ENCODE assay signal across 21 cellular contexts in genomic region chr4:142881331-142881730, GRCh38. TPM values are rescaled to one million over a fixed set of nuclear protein-coding genes. Genes with fewer than 3 reads are reported as not detected.
DNase-seq lines count a peak whose midpoint lies in the region; ATAC-seq, FAIRE-seq and TF ChIP-seq lines count a peak whose summit lies in the region.
"Had no signal": no experiment of that assay in that cellular context is flagged by ENCODE, and none has a peak within 500 bp of the region (broad histone marks: within the 10 kb centered on the region; RNA-seq: fewer than 3 reads in every experiment).

No MANE protein-coding gene starts in this region.

- DNase-seq in HPDE6-E6E7 (ENCODE audit: extremely low spot score) (peak; percentile 26), epithelial cell of esophagus (ENCODE audit: low read depth) (peak; percentile 36), keratinocyte (ENCODE audit: low read depth, low spot score) (no peak), NCI-H1105 (lab: John Stamatoyannopoulos, UW) (no peak)
- DNase-seq: AML-193; Caco-2; Calu3; CD4-positive, alpha-beta T cell; CD8-positive, alpha-beta T cell; DMS79 treated with DMSO at 0.1 percent for 48 hours; GF-D8 had no signal

- no peak overlapping the region for H3K9ac ChIP-seq in keratinocyte (ENCODE audit: control insufficient read depth, extremely low read depth, insufficient read depth, low read length)
- H3K9ac ChIP-seq: BLaER1 treated with 17β-estradiol and CSF1 and Interleukin-3, amounts not matched to agents 10 nM and 100 nM had no signal

- dilution Hi-C loops in keratinocyte (cut with MboI; ENCODE audit: extremely low pct_ligation_motif_present, low sequenced_read_pairs): no loop called here

- TF ChIP-seq CTCF in epithelial cell of esophagus (IDR thresholded peaks at IDR 0.05; ENCODE audit: insufficient read depth, low read depth, low read length, missing control alignments): no peak
- no peak for TF ChIP-seq CTCF in keratinocyte (optimal IDR thresholded peaks at IDR 0.05 in 1 of 3, IDR thresholded peaks at IDR 0.05 in 1 of 3, conservative IDR thresholded peaks at IDR 0.05 in 1 of 3; ENCODE audit: extremely low read depth in 1 of 3, insufficient read depth in 2 of 3, low read length in 3 of 3)

- no peak overlapping the region for H2AFZ ChIP-seq in keratinocyte (ENCODE audit: control insufficient read depth, low read length)

- no peak for ATAC-seq in HG03139 (IDR thresholded peaks at IDR 0.05; ENCODE audit: unreplicated experiment)
- ATAC-seq in GM21390 (IDR thresholded peaks at IDR 0.05; ENCODE audit: unreplicated experiment): no peak
- ATAC-seq: A549; CD8-positive, alpha-beta T cell had no signal

- no peak overlapping the region for H3K27ac ChIP-seq in keratinocyte (ENCODE audit: control insufficient read depth, insufficient read depth, low read length)
- H3K27ac ChIP-seq: 22Rv1; A549; BLaER1 treated with 17β-estradiol and CSF1 and Interleukin-3, amounts not matched to agents 10 nM and 100 nM; C4-2B had no signal

- no peaks in the 10 kb centered on the region for H3K9me3 ChIP-seq in keratinocyte (ENCODE audit: control insufficient read depth, low read depth, low read length)
- H3K9me3 ChIP-seq: A549; BLaER1 treated with 17β-estradiol and CSF1 and Interleukin-3, amounts not matched to agents 10 nM and 100 nM; Caco-2 had no signal

- no peak overlapping the region for H3K4me2 ChIP-seq in keratinocyte (ENCODE audit: control insufficient read depth, extremely low read depth, insufficient read depth, low read depth, low read length)
- H3K4me2 ChIP-seq: A549; BLaER1 treated with 17β-estradiol and CSF1 and Interleukin-3, amounts not matched to agents 10 nM and 100 nM had no signal

- peak; percentile 62 for FAIRE-seq in keratinocyte (lab: Jason Lieb, UNC)
- FAIRE-seq: A549, D721Med, G401.6, GM12891, GM19239 had no signal

- H3K36me3 ChIP-seq in keratinocyte (ENCODE audit: control insufficient read depth in 2 of 2, extremely low read depth in 1 of 2, insufficient read depth in 2 of 2, low read length in 2 of 2): no peaks in the 10 kb centered on the region
- H3K36me3 ChIP-seq: BLaER1 treated with 17β-estradiol and CSF1 and Interleukin-3, amounts not matched to agents 10 nM and 100 nM had no signal

- H4K20me1 ChIP-seq in keratinocyte (ENCODE audit: control insufficient read depth, extremely low read depth, insufficient read depth, low read length): no peaks in the 10 kb centered on the region
- H4K20me1 ChIP-seq: BLaER1 treated with 17β-estradiol and CSF1 and Interleukin-3, amounts not matched to agents 10 nM and 100 nM had no signal

- H3K9me1 ChIP-seq in keratinocyte (ENCODE audit: control insufficient read depth, extremely low read depth, insufficient read depth, low read length): no peaks in the 10 kb centered on the region

- H3K4me1 ChIP-seq in keratinocyte (ENCODE audit: control insufficient read depth, extremely low read depth, insufficient read depth, low read length): peaks cover 4% of the 10 kb centered on the region
- H3K4me1 ChIP-seq: A549; BLaER1 treated with 17β-estradiol and CSF1 and Interleukin-3, amounts not matched to agents 10 nM and 100 nM; Caco-2 had no signal

- peaks cover under 1% of the 10 kb centered on the region for H3K27me3 ChIP-seq in keratinocyte (ENCODE audit: control insufficient read depth, extremely low read depth, insufficient read depth, low read length)
- H3K27me3 ChIP-seq: BLaER1 treated with 17β-estradiol and CSF1 and Interleukin-3, amounts not matched to agents 10 nM and 100 nM had no signal

- H3K79me2 ChIP-seq in keratinocyte (ENCODE audit: control insufficient read depth, insufficient read depth, low read length): no peaks in the 10 kb centered on the region

- H3K4me3 ChIP-seq in epithelial cell of esophagus (ENCODE audit: low read length) (no peak overlapping the region), keratinocyte (ENCODE audit: control insufficient read depth in 2 of 3, extremely low read depth in 1 of 3, insufficient read depth in 2 of 3, low read depth in 1 of 3, low read length in 3 of 3) (no peak overlapping the region)
- H3K4me3 ChIP-seq: A549; BLaER1 treated with 17β-estradiol and CSF1 and Interleukin-3, amounts not matched to agents 10 nM and 100 nM had no signal

RNA-seq across cellular contexts. Expression of gene INPP4B, which starts 35.2 kb away (rescaled TPM):
- polyA plus RNA-seq in keratinocyte: 33.6 to 66.4 TPM (median 50.2 TPM) in 3 replicates
- 27.3 TPM for polyA plus RNA-seq in keratinocyte (2011; ENCODE audit: low read depth)
- polyA plus RNA-seq in keratinocyte (2011; cell fraction: cytosol; rRNA removed): 42.1 and 54.7 TPM in 2 replicates
- polyA plus RNA-seq in keratinocyte (2011; cell fraction: nucleus; rRNA removed): 49.8 and 57.8 TPM in 2 replicates
- 15.9 and 50.8 TPM in 2 replicates for polyA plus RNA-seq in keratinocyte (2012; ENCODE audit: low replicate concordance)
- 65.5 to 167 TPM (median 98.7 TPM) in 3 replicates for polyA minus RNA-seq in keratinocyte
- polyA minus RNA-seq in keratinocyte (2011; cell fraction: cytosol; rRNA and poly(A)+ RNA removed): 74.8 TPM
- 148 and 255 TPM in 2 replicates for polyA minus RNA-seq in keratinocyte (2011; cell fraction: nucleus; rRNA and poly(A)+ RNA removed)

Comparison
In these comparisons a context has a peak if more than half of its experiments do, and no peak if none do; other contexts are left out.
1. DNase-seq: peak in HPDE6-E6E7 (single experiment) and epithelial cell of esophagus (single experiment); none in keratinocyte (single experiment) and NCI-H1105 (single experiment).